In genomic region chr17:38402897-38403296, GRCh38 we compare ENCODE assay signal across 28 cellular contexts. TPM values are rescaled to one million over a fixed set of nuclear protein-coding genes. Genes with fewer than 3 reads are reported as not detected.
DNase-seq lines count a peak whose midpoint lies in the region; ATAC-seq, FAIRE-seq and TF ChIP-seq lines count a peak whose summit lies in the region.
"Had no signal": no experiment of that assay in that cellular context is flagged by ENCODE, and none has a peak within 500 bp of the region (broad histone marks: within the 10 kb centered on the region; RNA-seq: fewer than 3 reads in every experiment).

No MANE protein-coding gene starts in this region.

- CTCF ChIA-PET in CD4-positive, alpha-beta memory T cell (lab: Charles Lee; ENCODE audit: partially characterized antibody), result interaction anchor here (1.1 to 3.4 kb wide), 2 partner anchors 12 to 53 kb away, joined by 3 to 12 read pairs; no protein-coding TSS in a partner anchor

- H3K27me3 Mint-ChIP-seq in HFFc6 (ENCODE audit: insufficient read depth) (peaks cover 2% of the 10 kb centered on the region), nephron progenitor cell (ENCODE audit: low read depth, poor library complexity) (peaks cover 3% of the 10 kb centered on the region)
- H3K27me3 Mint-ChIP-seq in CD4-positive, alpha-beta memory T cell, result no peaks in the 10 kb centered on the region
- H3K27me3 Mint-ChIP-seq: activated B cell treated with CpG ODN at 0.5 μM for 24 hours; activated naive CD8-positive, alpha-beta T cell treated with anti-CD3 and anti-CD28 coated beads, Interleukin-2, amount 50 U/mL, for 24 hours; CD4-positive, alpha-beta T cell; stimulated activated naive B cell treated with anti-CD40 and anti-IgM and Interleukin-4, amounts not matched to agents 10 μg/mL and 1 μg/mL and 100 μg/mL, for 72 hours had no signal

- intact Hi-C loops in lower lobe of right lung (cut with DNase I), result loop anchor here (10.0 kb wide), 1 partner anchor 48 kb away; the partner anchor contains the start of gene SOCS7
- intact Hi-C loops in CD4-positive, alpha-beta memory T cell (cut with micrococcal nuclease), result no loop called here

- no peaks in the 10 kb centered on the region for H3K79me2 ChIP-seq in DND-41 (ENCODE audit: insufficient read depth, low read length)

- no peak overlapping the region for H2AFZ ChIP-seq in DND-41 (ENCODE audit: low read depth, low read length)

- DNase-seq in DND-41, result no peak
- no peak for DNase-seq in HFFc6
- DNase-seq in bronchial epithelial cell (ENCODE audit: low read depth), result no peak
- DNase-seq in nephron progenitor cell, result no peak
- no peak for DNase-seq in lower lobe of right lung
- no peak for DNase-seq in stimulated activated naive CD8-positive, alpha-beta T cell treated with anti-CD3 and anti-CD28 coated beads, Interleukin-15, Interleukin-2, amounts not matched to agents 100 U/mL and 50 U/mL, for 24 hours
- DNase-seq in MV-4-11 (lab: John Stamatoyannopoulos, UW), result no peak
- no peak for DNase-seq in CD4-positive, alpha-beta memory T cell
- DNase-seq: activated B cell treated with CpG ODN at 0.5 μM for 24 hours; activated CD4-positive, alpha-beta T cell treated with anti-CD3 and anti-CD28 coated beads, Interleukin-2, amount 50 U/mL, for 4 hours; activated CD8-positive, alpha-beta memory T cell treated with anti-CD3 and anti-CD28 coated beads, Interleukin-2, amount 50 U/mL, for 48 hours; activated effector memory CD4-positive, alpha-beta T cell treated with Interleukin-2 at 50 U/mL for 16 hours; activated naive CD8-positive, alpha-beta T cell treated with anti-CD3 and anti-CD28 coated beads, Interleukin-2, amount 50 U/mL, for 24 hours; body of pancreas; cortex of kidney; foreskin melanocyte; hippocampal formation; psoas muscle; stimulated activated CD4-positive, alpha-beta T cell treated with anti-CD3 and anti-CD28 coated beads, Interleukin-2, amount 100 ng/mL, for 24 hours; stimulated activated naive B cell treated with anti-CD40 and anti-IgM and Interleukin-4, amounts not matched to agents 10 μg/mL and 1 μg/mL and 100 μg/mL, for 72 hours; T-helper 2 cell had no signal

- no peak overlapping the region for H3K27ac ChIP-seq in DND-41 (ENCODE audit: low read length)
- H3K27ac ChIP-seq in lower lobe of right lung, result no peak overlapping the region
- H3K27ac ChIP-seq in CD4-positive, alpha-beta memory T cell (ENCODE audit: low read depth, low read length), result no peak overlapping the region
- H3K27ac ChIP-seq: body of pancreas, psoas muscle, skin epidermis, thoracic aorta had no signal

- H3K4me3 ChIP-seq in DND-41 (ENCODE audit: low read depth in 1 of 2, low read length in 2 of 2) (no peak overlapping the region), bronchial epithelial cell (ENCODE audit: low read depth, low read length) (no peak overlapping the region), lower lobe of right lung (no peak overlapping the region)
- no peak overlapping the region for H3K4me3 ChIP-seq in CD4-positive, alpha-beta memory T cell (ENCODE audit: low read length in 2 of 2)
- H3K4me3 ChIP-seq: body of pancreas, psoas muscle, skin epidermis, thoracic aorta had no signal

- H3K27me3 ChIP-seq in DND-41 (ENCODE audit: insufficient read depth, low read length, poor library complexity) (no peaks in the 10 kb centered on the region), bronchial epithelial cell (ENCODE audit: control insufficient read depth, insufficient read depth, low read length) (no peaks in the 10 kb centered on the region), lower lobe of right lung (ENCODE audit: low read depth) (no peaks in the 10 kb centered on the region)
- no peaks in the 10 kb centered on the region for H3K27me3 ChIP-seq in CD4-positive, alpha-beta memory T cell (ENCODE audit: insufficient read depth, low read length)
- H3K27me3 ChIP-seq: body of pancreas had no signal

- H3K27ac Mint-ChIP-seq in HFFc6, result no peak overlapping the region
- peak overlapping the region; percentile 79 for H3K27ac Mint-ChIP-seq in nephron progenitor cell
- no peak overlapping the region for H3K27ac Mint-ChIP-seq in CD4-positive, alpha-beta memory T cell
- H3K27ac Mint-ChIP-seq: activated B cell treated with CpG ODN at 0.5 μM for 24 hours; activated naive CD8-positive, alpha-beta T cell treated with anti-CD3 and anti-CD28 coated beads, Interleukin-2, amount 50 U/mL, for 24 hours; CD4-positive, alpha-beta T cell; stimulated activated naive B cell treated with anti-CD40 and anti-IgM and Interleukin-4, amounts not matched to agents 10 μg/mL and 1 μg/mL and 100 μg/mL, for 72 hours had no signal

- H3K4me2 ChIP-seq in DND-41 (ENCODE audit: insufficient read depth, low read length), result no peak overlapping the region
- H3K4me2 ChIP-seq: SK-N-SH had no signal

- H3K36me3 ChIP-seq in DND-41 (ENCODE audit: insufficient read depth, low read length) (peaks cover 50% of the 10 kb centered on the region), bronchial epithelial cell (ENCODE audit: control insufficient read depth, insufficient read depth, low read length) (peaks cover 4% of the 10 kb centered on the region), lower lobe of right lung (peaks cover 46% of the 10 kb centered on the region)
- peaks cover 13% of the 10 kb centered on the region for H3K36me3 ChIP-seq in CD4-positive, alpha-beta memory T cell (ENCODE audit: insufficient read depth, low read length)

- ATAC-seq in DND-41 (ENCODE audit: insufficient read depth, low read depth) (no peak), lower lobe of right lung (no peak)
- no peak for ATAC-seq in stimulated activated naive CD8-positive, alpha-beta T cell treated with anti-CD3 and anti-CD28 coated beads, Interleukin-15, Interleukin-2, amounts not matched to agents 100 U/mL and 50 U/mL, for 24 hours
- ATAC-seq: activated naive CD8-positive, alpha-beta T cell treated with anti-CD3 and anti-CD28 coated beads, Interleukin-2, amount 50 U/mL, for 24 hours; body of pancreas; psoas muscle; stimulated activated naive B cell treated with anti-CD40 and anti-IgM and Interleukin-4, amounts not matched to agents 10 μg/mL and 1 μg/mL and 100 μg/mL, for 72 hours had no signal

- H3K4me3 Mint-ChIP-seq in HFFc6, result no peak overlapping the region
- no peak overlapping the region for H3K4me3 Mint-ChIP-seq in nephron progenitor cell
- no peak overlapping the region for H3K4me3 Mint-ChIP-seq in CD4-positive, alpha-beta memory T cell
- H3K4me3 Mint-ChIP-seq: activated B cell treated with CpG ODN at 0.5 μM for 24 hours; activated naive CD8-positive, alpha-beta T cell treated with anti-CD3 and anti-CD28 coated beads, Interleukin-2, amount 50 U/mL, for 24 hours; CD4-positive, alpha-beta T cell; stimulated activated naive B cell treated with anti-CD40 and anti-IgM and Interleukin-4, amounts not matched to agents 10 μg/mL and 1 μg/mL and 100 μg/mL, for 72 hours had no signal

- H3K4me1 Mint-ChIP-seq in HFFc6 (ENCODE audit: low read depth) (no peaks in the 10 kb centered on the region), nephron progenitor cell (peaks cover 28% of the 10 kb centered on the region)
- H3K4me1 Mint-ChIP-seq in CD4-positive, alpha-beta memory T cell, result peaks cover 0 to 2% (median 0%) of the 10 kb centered on the region in 4 donors
- H3K4me1 Mint-ChIP-seq: activated B cell treated with CpG ODN at 0.5 μM for 24 hours; activated naive CD8-positive, alpha-beta T cell treated with anti-CD3 and anti-CD28 coated beads, Interleukin-2, amount 50 U/mL, for 24 hours; stimulated activated naive B cell treated with anti-CD40 and anti-IgM and Interleukin-4, amounts not matched to agents 10 μg/mL and 1 μg/mL and 100 μg/mL, for 72 hours had no signal

- H3K4me1 ChIP-seq in DND-41 (ENCODE audit: insufficient read depth, low read length), result no peaks in the 10 kb centered on the region
- no peaks in the 10 kb centered on the region for H3K4me1 ChIP-seq in lower lobe of right lung
- H3K4me1 ChIP-seq in CD4-positive, alpha-beta memory T cell (ENCODE audit: insufficient read depth, low read length), result no peaks in the 10 kb centered on the region
- H3K4me1 ChIP-seq: body of pancreas, psoas muscle had no signal

- peaks cover 7% of the 10 kb centered on the region; the same call in 1 of the 2 replicates for H3K36me3 Mint-ChIP-seq in HFFc6 (ENCODE audit: low read depth)
- peaks cover 36% of the 10 kb centered on the region for H3K36me3 Mint-ChIP-seq in nephron progenitor cell (ENCODE audit: low read depth)
- H3K36me3 Mint-ChIP-seq in CD4-positive, alpha-beta memory T cell, result peaks cover 29 to 33% of the 10 kb centered on the region in 2 donors

- no peak for FAIRE-seq in bronchial epithelial cell (lab: Jason Lieb, UNC)
- FAIRE-seq: GM12892, GM19239, islet of Langerhans had no signal

- H3K9me3 Mint-ChIP-seq in HFFc6 (no peaks in the 10 kb centered on the region), nephron progenitor cell (no peaks in the 10 kb centered on the region)
- H3K9me3 Mint-ChIP-seq in CD4-positive, alpha-beta memory T cell, result no peaks in the 10 kb centered on the region
- H3K9me3 Mint-ChIP-seq: activated B cell treated with CpG ODN at 0.5 μM for 24 hours; activated naive CD8-positive, alpha-beta T cell treated with anti-CD3 and anti-CD28 coated beads, Interleukin-2, amount 50 U/mL, for 24 hours; CD4-positive, alpha-beta T cell; stimulated activated naive B cell treated with anti-CD40 and anti-IgM and Interleukin-4, amounts not matched to agents 10 μg/mL and 1 μg/mL and 100 μg/mL, for 72 hours had no signal

- peak; percentile 23 for TF ChIP-seq CTCF in DND-41 (IDR thresholded peaks at IDR 0.05; ENCODE audit: borderline replicate concordance, extremely low read depth, low read length, poor library complexity, severe bottlenecking)
- TF ChIP-seq CTCF in HFFc6 (IDR thresholded peaks at IDR 0.05), result peak; percentile 25; the same call in 1 of the 2 replicates
- TF ChIP-seq CTCF in bronchial epithelial cell (IDR thresholded peaks at IDR 0.05; ENCODE audit: insufficient read depth, low read length, severe bottlenecking), result peak; percentile 16
- TF ChIP-seq CTCF in nephron progenitor cell (IDR thresholded peaks at IDR 0.05), result no peak
- no peak for TF ChIP-seq CTCF in lower lobe of right lung (IDR thresholded peaks at IDR 0.05)

- no peaks in the 10 kb centered on the region; the same call in 1 of the 2 replicates for H4K20me1 ChIP-seq in DND-41 (ENCODE audit: insufficient read depth, low read length)

- POLR2A ChIA-PET in CD4-positive, alpha-beta memory T cell (lab: Charles Lee; ENCODE audit: partially characterized antibody), result no interaction called here

- H3K9ac ChIP-seq in DND-41 (ENCODE audit: low read depth, low read length), result no peak overlapping the region
- H3K9ac ChIP-seq: SK-N-SH had no signal

- H3K9me3 ChIP-seq in DND-41 (ENCODE audit: insufficient read depth, low read length, severe bottlenecking) (no peaks in the 10 kb centered on the region), lower lobe of right lung (no peaks in the 10 kb centered on the region)
- no peaks in the 10 kb centered on the region for H3K9me3 ChIP-seq in CD4-positive, alpha-beta memory T cell (ENCODE audit: control insufficient read depth in 1 of 2, low read length in 2 of 2)
- H3K9me3 ChIP-seq: body of pancreas, psoas muscle, SK-N-SH, thoracic aorta had no signal

RNA-seq across cellular contexts. Expression of gene ARHGAP23, which starts 25.4 kb away (rescaled TPM):
- 100 to 1,000 TPM; 206 to 231 (median 224) TPM for total RNA-seq in HFFc6 (2021; fragmentation: NEBNext Ultra II Directional; extraction: Animal tissue kit (Norgen Biotek cat#: 25700))
- total RNA-seq in bronchial epithelial cell, result 15.8 and 18.1 TPM in 2 replicates
- 48.4 TPM for total RNA-seq in lower lobe of right lung
- total RNA-seq in CD4-positive, alpha-beta memory T cell, result not detected
- under 1 TPM; 0.04 to 0.23 TPM for polyA plus RNA-seq in CD4-positive, alpha-beta memory T cell

RNA-seq across cellular contexts. Expression of gene SOCS7, which starts 51.3 kb away (rescaled TPM):
- 10 to 100 TPM in 5 of 6 experiments, 1 to 10 TPM in 1; 9.7 to 13.8 (median 11.1) TPM for total RNA-seq in HFFc6 (2021; fragmentation: NEBNext Ultra II Directional; extraction: Animal tissue kit (Norgen Biotek cat#: 25700))
- total RNA-seq in bronchial epithelial cell (19.0 and 22.5 TPM in 2 replicates), lower lobe of right lung (23.0 TPM)
- 10 to 100 TPM; 23.1 to 24.7 TPM for total RNA-seq in CD4-positive, alpha-beta memory T cell
- polyA plus RNA-seq in CD4-positive, alpha-beta memory T cell, result 1 to 10 TPM in 1 of 2 donors, under 1 TPM in 1; 0.11 to 1.8 TPM

RNA-seq across cellular contexts. Expression of gene GPR179, which starts 59.1 kb away (rescaled TPM):
- total RNA-seq in HFFc6 (2021; fragmentation: NEBNext Ultra II Directional; extraction: Animal tissue kit (Norgen Biotek cat#: 25700)), result not detected
- total RNA-seq in bronchial epithelial cell (under 0.01 TPM in 2 replicates), lower lobe of right lung (0.15 TPM)
- total RNA-seq in CD4-positive, alpha-beta memory T cell, result under 1 TPM; 0.12 to 0.19 TPM
- not detected for polyA plus RNA-seq in CD4-positive, alpha-beta memory T cell
- total RNA-seq: CD4-positive, alpha-beta T cell had no signal

Comparison
In these comparisons a context has a peak if more than half of its experiments do, and no peak if none do; other contexts are left out.
1. CTCF ChIP-seq: peak in DND-41 (single experiment), HFFc6 (single experiment) and bronchial epithelial cell (single experiment); none in nephron progenitor cell (single experiment) and lower lobe of right lung (single experiment).
2. RNA of gene ARHGAP23, which starts 25.4 kb away (total RNA-seq): 206 to 231 TPM in HFFc6, 48.4 TPM in lower lobe of right lung (single experiment) and 15.8 to 18.1 TPM in bronchial epithelial cell; not detected in CD4-positive, alpha-beta memory T cell; every median in the first group is over 10 times any median in the second.